ENCODE assay signal across 23 cellular contexts in the genomic region with DNA sequence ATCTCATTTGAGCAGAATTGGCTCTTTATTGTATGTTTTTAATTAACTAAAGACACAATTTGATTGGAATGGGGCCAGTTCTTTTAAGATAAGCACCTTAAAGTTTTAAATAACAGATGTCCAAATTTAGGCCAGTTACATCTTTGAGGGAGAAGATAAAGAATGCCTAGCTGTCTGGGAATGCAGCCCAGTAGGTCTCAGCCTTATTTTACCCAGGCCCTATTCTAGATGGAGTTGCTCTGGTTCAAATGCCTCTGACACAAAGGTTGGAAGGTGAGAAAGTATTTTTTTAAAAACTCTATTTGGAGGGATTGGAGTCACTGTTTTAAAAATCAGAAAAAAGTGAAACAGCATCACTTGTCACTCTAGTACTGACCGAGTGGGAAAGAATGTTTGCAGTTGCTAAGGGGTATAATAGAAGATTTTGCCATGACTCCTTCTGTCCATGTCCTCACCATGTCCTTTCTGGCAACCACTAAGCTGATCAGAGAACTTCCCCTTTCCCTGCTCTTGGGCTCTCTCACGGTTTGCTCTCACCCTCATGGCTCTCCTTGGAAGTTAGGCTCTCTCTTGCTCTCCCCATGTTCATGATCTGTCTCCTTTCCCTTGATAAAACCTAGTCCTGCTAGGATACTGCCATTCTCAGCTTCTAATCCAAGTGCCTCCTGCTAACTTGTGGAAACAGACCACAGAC.
"Had no signal": no experiment of that assay in that cellular context is flagged by ENCODE, and none has a peak within 500 bp of the region (broad histone marks: within the 10 kb centered on the region; RNA-seq: fewer than 3 reads in every experiment).

No MANE protein-coding gene starts in this region.

- ATAC-seq: activated CD4-positive, CD25-positive, alpha-beta regulatory T cell treated with anti-CD3 and anti-CD28 coated beads, Interleukin-2, amount 50 U/mL, for 24 hours; activated CD8-positive, alpha-beta T cell treated with anti-CD3 and anti-CD28 coated beads for 36 hours had no signal

- H3K36me3 ChIP-seq: adrenal gland, Peyer's patch, SJCRH30 had no signal

- DNase-seq: activated CD4-positive, alpha-beta T cell treated with anti-CD3 and anti-CD28 coated beads for 4 hours; activated CD8-positive, alpha-beta memory T cell treated with anti-CD3 and anti-CD28 coated beads, Interleukin-2, amount 50 U/mL, for 4 hours; activated CD8-positive, alpha-beta T cell treated with anti-CD3 and anti-CD28 coated beads for 36 hours; activated naive CD4-positive, alpha-beta T cell treated with anti-CD3 and anti-CD28 coated beads, Interleukin-2, amount 50 U/mL, for 16 hours; activated naive CD8-positive, alpha-beta T cell treated with anti-CD3 and anti-CD28 coated beads, Interleukin-2, amount 10 ng/mL, durations not matched to agents 7 days and 5 days; activated T-cell treated with anti-CD3 and anti-CD28 coated beads, Interleukin-2, amount 50 U/mL, for 1 hour; adrenal gland; anterior cingulate cortex; caudate nucleus; Karpas-422; MM.1S; NCI-H1092; NCI-H1417; NCI-H1930; NCI-H2171 treated with DMSO at 0.1 percent for 48 hours; NCI-H345; NCI-H510A; NCI-H69; NK-92 treated with Interleukin-12 subunit alpha and Interleukin-12 subunit beta, amount 100 ng/mL, for 24 hours; Peyer's patch; SJCRH30; SK-N-SH had no signal

- H3K4me1 ChIP-seq: adrenal gland, Peyer's patch, SJCRH30 had no signal

- H3K4me2 ChIP-seq: SK-N-SH had no signal

- H3K4me3 ChIP-seq: adrenal gland, Peyer's patch, SJCRH30 had no signal

- H3K9me2 ChIP-seq: SK-N-SH had no signal

- H3K27ac ChIP-seq: adrenal gland, Peyer's patch, SJCRH30 had no signal

- H3K9ac ChIP-seq: SK-N-SH had no signal

- H3K9me3 ChIP-seq: adrenal gland, Peyer's patch, SJCRH30 had no signal

- H3K27me3 ChIP-seq: adrenal gland, Peyer's patch had no signal
